Comparison of ENCODE assay signal across 8 cellular contexts in the genomic region with DNA sequence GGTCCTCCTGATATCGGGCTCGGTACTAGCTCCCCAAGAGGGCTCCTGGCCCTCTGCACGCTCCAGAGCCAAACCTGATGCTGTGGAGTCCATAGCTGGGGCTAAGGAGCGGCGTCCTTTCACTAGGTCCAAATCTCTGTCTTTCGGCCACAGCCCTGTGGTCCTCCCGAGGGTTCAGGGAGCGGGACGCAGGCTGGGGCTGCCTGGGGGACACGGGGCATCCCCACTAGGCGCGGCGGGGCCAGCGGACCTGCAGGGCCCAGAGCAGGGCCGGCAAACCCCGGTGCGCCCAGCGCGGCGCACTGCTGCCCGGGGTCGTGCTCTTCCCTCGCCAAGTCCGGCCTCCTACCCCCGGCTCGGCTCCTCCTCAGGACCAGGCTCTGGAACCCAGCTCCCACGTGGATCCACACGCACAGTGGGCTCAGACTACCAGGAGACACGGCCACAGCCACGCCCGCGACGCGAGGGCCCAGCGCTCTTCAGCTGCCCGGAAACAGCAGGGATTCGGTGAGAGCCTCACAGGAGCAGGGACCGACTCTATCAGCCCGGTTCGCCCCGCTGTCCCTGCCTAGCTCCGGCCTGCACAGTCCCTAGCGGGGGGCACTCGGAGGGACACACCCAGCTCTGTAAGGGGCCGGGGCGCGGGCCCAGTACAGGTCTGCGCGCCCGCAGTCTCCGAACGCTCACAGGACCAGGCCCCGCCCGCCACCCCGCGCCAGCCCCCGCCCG. TPM values are rescaled to one million over a fixed set of nuclear protein-coding genes. Genes with fewer than 3 reads are reported as not detected.
DNase-seq lines count a peak whose midpoint lies in the region; ATAC-seq and TF ChIP-seq lines count a peak whose summit lies in the region.

No MANE protein-coding gene starts in this region.

- H3K9me3 ChIP-seq in left lung: peaks cover 0 to 13% of the 10 kb centered on the region in 2 donors

- TF ChIP-seq CTCF in GM20000 (IDR thresholded peaks at IDR 0.05; ENCODE audit: extremely low read depth, missing control alignments) (no peak), dorsolateral prefrontal cortex (IDR thresholded peaks at IDR 0.05 in 54 of 56, conservative IDR thresholded peaks at IDR 0.05 in 2 of 56; ENCODE audit: low read depth in 1 of 56, partially characterized antibody in 56 of 56) (no peak), left lung (IDR thresholded peaks at IDR 0.05) (no peak)

- H3K27me3 ChIP-seq in dorsolateral prefrontal cortex: no peaks in the 10 kb centered on the region
- H3K27me3 ChIP-seq in left lung: no peaks in the 10 kb centered on the region

- peaks cover 11 to 16% of the 10 kb centered on the region in 2 donors for H3K4me1 ChIP-seq in left lung

- peak; percentile 41 for DNase-seq in ELF-1 (ENCODE audit: low read depth, low spot score)
- DNase-seq in GM20000 (ENCODE audit: low spot score): peak; percentile 75
- DNase-seq in T1000 (lab: John Stamatoyannopoulos, UW): peak; percentile 18
- DNase-seq in dorsolateral prefrontal cortex: peak; percentile 32 to 74 (median 53)
- peak; percentile 46 to 85 for DNase-seq in left lung
- DNase-seq in stimulated activated CD8-positive, alpha-beta memory T cell treated with anti-CD3 and anti-CD28 coated beads, Interleukin-4, amount 100 ng/mL, for 24 hours (ENCODE audit: low read depth): peak; percentile 16
- no peak for DNase-seq in central memory CD4-positive, alpha-beta T cell

- H3K36me3 ChIP-seq in left lung: peaks cover 0 to 29% of the 10 kb centered on the region in 2 donors

- H3K27ac ChIP-seq in dorsolateral prefrontal cortex: peak overlapping the region; percentile 17 to 94 (median 86)
- peak overlapping the region in 1 of 2 donors; percentile 69 for H3K27ac ChIP-seq in left lung

- peak overlapping the region; percentile 57 to 91 (median 83) for H3K4me3 ChIP-seq in dorsolateral prefrontal cortex
- H3K4me3 ChIP-seq in left lung: peak overlapping the region; percentile 61 to 72

- peak; percentile 38 for ATAC-seq in HG03521 (IDR thresholded peaks at IDR 0.05; ENCODE audit: unreplicated experiment)
- peak; percentile 67 for ATAC-seq in left lung

- intact Hi-C loops in dorsolateral prefrontal cortex (cut with DNase I): loop anchor here in 1 of 2 donors (5.0 kb wide), 1 partner anchor 37 kb away; a partner anchor contains a TSS
- intact Hi-C loops in left lung (cut with DNase I): no loop called here

RNA-seq across cellular contexts. Expression of a gene that starts 0.6 kb away (rescaled TPM):
- 10 to 100 TPM; 17.2 to 58.5 (median 36.2) TPM for total RNA-seq in dorsolateral prefrontal cortex
- total RNA-seq in left lung: 10 to 100 TPM; 12.9 to 15.6 TPM

RNA-seq across cellular contexts. Expression of a gene that starts 6.6 kb away (rescaled TPM):
- total RNA-seq in dorsolateral prefrontal cortex: 1 to 10 TPM; 4.3 to 9.8 (median 6.6) TPM
- total RNA-seq in left lung: 1 to 10 TPM; 4.1 to 4.9 TPM

RNA-seq across cellular contexts. Expression of a gene that starts 37.4 kb away (rescaled TPM):
- total RNA-seq in dorsolateral prefrontal cortex (100 to 1,000 TPM in 1 of 120 experiments, 10 to 100 TPM in 119; 47.0 to 101 (median 70.2) TPM), left lung (10 to 100 TPM; 46.7 to 50.5 TPM)

RNA-seq across cellular contexts. Expression of a gene that starts 48.3 kb away (rescaled TPM):
- total RNA-seq in dorsolateral prefrontal cortex (10 to 100 TPM; 11.3 to 29.3 (median 18.7) TPM), left lung (1 to 10 TPM; 4.3 to 5.0 TPM)
